1 cellular context compared by ENCODE assay signal in the genomic region with DNA sequence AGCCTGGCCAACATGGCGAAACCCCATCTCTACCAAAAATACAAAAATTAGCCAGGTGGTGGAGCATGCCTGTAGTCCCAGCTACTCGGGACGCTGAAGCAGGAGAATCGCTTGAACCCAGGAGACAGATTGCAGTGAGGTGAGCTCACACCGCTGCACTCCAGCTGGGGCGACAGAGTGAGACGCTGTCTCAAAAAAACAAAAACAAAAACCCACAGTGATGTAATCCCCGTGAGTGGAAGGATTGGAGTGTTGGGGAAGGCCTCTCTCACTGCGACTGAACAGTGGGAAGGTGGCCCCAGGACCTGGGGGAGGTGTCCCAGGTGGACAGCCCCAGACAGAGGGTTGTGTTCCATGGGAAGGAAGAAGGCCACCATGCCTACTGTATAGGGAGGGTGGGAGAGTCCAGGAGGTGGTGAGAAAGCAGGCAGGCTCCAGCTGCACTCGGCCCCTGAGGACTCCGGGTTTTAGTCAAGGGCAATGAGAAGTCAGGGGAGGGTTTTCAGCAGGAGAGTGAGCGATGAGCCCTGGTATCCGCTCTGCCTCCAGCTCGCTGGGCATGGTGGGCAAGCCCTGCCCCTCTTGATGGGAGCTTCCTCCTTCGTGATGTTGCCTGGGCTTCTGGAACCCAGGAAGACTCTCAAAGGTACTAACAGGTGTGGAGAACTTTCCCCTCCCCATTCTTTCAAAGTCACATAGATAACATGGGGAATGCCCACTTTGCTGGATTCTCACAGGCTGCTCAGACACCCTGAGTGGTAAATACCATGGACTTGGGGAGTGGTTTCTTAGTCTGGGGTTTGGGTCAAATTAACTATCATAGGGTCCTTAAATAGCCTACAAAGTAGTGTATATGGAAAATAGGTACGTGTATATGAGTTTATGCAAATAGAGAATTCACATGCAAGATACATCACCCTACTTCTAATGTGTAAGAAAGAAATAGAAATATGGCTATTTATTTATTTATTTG.
TF ChIP-seq lines count a peak whose summit lies in the region.

No MANE protein-coding gene starts in this region.

TF ChIP-seq in H1, 55 proteins besides CTCF, POLR2A, EP300 and RAD21 (continued from another document):
- no peak for TF ChIP-seq CHD7 (IDR thresholded peaks at IDR 0.05; ENCODE audit: insufficient replicate concordance, low read length)
- TF ChIP-seq, protein P1, sequence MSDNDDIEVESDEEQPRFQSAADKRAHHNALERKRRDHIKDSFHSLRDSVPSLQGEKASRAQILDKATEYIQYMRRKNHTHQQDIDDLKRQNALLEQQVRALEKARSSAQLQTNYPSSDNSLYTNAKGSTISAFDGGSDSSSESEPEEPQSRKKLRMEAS (IDR thresholded peaks at IDR 0.05): no peak
